In the genomic region with DNA sequence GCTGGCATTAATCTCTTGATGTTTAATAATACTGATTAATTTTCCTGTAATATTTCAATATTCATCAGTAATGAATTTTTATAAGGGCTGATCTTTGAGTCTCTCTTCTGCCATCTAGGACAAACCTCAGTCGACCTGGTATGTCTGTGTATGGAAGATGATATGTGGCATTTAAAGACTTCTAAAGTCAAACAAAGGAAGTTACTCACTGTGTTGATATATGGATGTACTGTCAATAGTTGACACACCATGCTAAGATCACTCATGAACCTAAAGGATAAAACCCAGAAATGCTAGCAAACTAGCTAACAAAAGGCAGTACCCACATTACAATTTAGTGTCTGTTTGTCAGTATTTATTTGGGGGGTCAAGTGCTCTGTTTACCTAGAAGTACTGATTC, we compare ENCODE assay signal across 29 cellular contexts.
"Had no signal": no experiment of that assay in that cellular context is flagged by ENCODE, and none has a peak within 500 bp of the region (broad histone marks: within the 10 kb centered on the region; RNA-seq: fewer than 3 reads in every experiment).

No MANE protein-coding gene starts in this region.

- H3K36me3 ChIP-seq: colonic mucosa, esophagus muscularis mucosa, esophagus squamous epithelium, gastrocnemius medialis, gastroesophageal sphincter, heart left ventricle, heart right ventricle had no signal

- H3K4me2 ChIP-seq: hepatocyte had no signal

- H3K27me3 ChIP-seq: colonic mucosa, dorsolateral prefrontal cortex, esophagus muscularis mucosa, esophagus squamous epithelium, foreskin keratinocyte, gastrocnemius medialis, gastroesophageal sphincter, heart left ventricle, heart right ventricle, hepatocyte had no signal

- H3K9me3 ChIP-seq: colonic mucosa, esophagus muscularis mucosa, esophagus squamous epithelium, gastrocnemius medialis, gastroesophageal sphincter, heart left ventricle, heart right ventricle had no signal

- H3K4me1 ChIP-seq: colonic mucosa, esophagus muscularis mucosa, esophagus squamous epithelium, foreskin keratinocyte, gastrocnemius medialis, gastroesophageal sphincter, heart left ventricle, heart right ventricle had no signal

- H3K27ac Mint-ChIP-seq: dendritic cell treated with granulocyte-macrophage colony-stimulating factor and Interleukin-4, amounts not matched to agents 40 ng/mL and 50 ng/mL, for 4 days; effector memory CD8-positive, alpha-beta T cell; endodermal cell had no signal

- ATAC-seq: effector memory CD8-positive, alpha-beta T cell; esophagus mucosa; foreskin keratinocyte; gastrocnemius medialis; gastroesophageal sphincter; heart left ventricle; heart right ventricle had no signal

- H3K4me3 Mint-ChIP-seq: dendritic cell treated with granulocyte-macrophage colony-stimulating factor and Interleukin-4, amounts not matched to agents 40 ng/mL and 50 ng/mL, for 4 days; effector memory CD8-positive, alpha-beta T cell; endodermal cell had no signal

- H3K79me2 ChIP-seq: hepatocyte had no signal

- H3K27ac ChIP-seq: colonic mucosa, coronary artery, dorsolateral prefrontal cortex, epithelial cell of prostate, esophagus muscularis mucosa, esophagus squamous epithelium, foreskin keratinocyte, gastrocnemius medialis, gastroesophageal sphincter, heart left ventricle, heart right ventricle, hepatocyte had no signal

- H3K27me3 Mint-ChIP-seq: dendritic cell treated with granulocyte-macrophage colony-stimulating factor and Interleukin-4, amounts not matched to agents 40 ng/mL and 50 ng/mL, for 4 days; effector memory CD8-positive, alpha-beta T cell had no signal

- H2AFZ ChIP-seq: hepatocyte had no signal

- H3K4me3 ChIP-seq: colonic mucosa, coronary artery, dorsolateral prefrontal cortex, esophagus muscularis mucosa, esophagus squamous epithelium, gastrocnemius medialis, gastroesophageal sphincter, heart left ventricle, heart right ventricle, hepatocyte had no signal

- DNase-seq: colonic mucosa; cortex of kidney; dermis blood vessel endothelial cell; dorsolateral prefrontal cortex; effector CD4-positive, alpha-beta T cell; effector CD8-positive, alpha-beta T cell; effector memory CD4-positive, alpha-beta T cell; effector memory CD8-positive, alpha-beta T cell; endodermal cell; erythroblast; esophagus squamous epithelium; foreskin fibroblast; foreskin keratinocyte; foreskin melanocyte; gastrocnemius medialis; glutamatergic neuron; head of caudate nucleus; heart left ventricle; heart right ventricle had no signal

- FAIRE-seq: endometrium, endothelial cell of umbilical vein, frontal cortex had no signal
